8 cellular contexts compared by ENCODE assay signal in the genomic region with DNA sequence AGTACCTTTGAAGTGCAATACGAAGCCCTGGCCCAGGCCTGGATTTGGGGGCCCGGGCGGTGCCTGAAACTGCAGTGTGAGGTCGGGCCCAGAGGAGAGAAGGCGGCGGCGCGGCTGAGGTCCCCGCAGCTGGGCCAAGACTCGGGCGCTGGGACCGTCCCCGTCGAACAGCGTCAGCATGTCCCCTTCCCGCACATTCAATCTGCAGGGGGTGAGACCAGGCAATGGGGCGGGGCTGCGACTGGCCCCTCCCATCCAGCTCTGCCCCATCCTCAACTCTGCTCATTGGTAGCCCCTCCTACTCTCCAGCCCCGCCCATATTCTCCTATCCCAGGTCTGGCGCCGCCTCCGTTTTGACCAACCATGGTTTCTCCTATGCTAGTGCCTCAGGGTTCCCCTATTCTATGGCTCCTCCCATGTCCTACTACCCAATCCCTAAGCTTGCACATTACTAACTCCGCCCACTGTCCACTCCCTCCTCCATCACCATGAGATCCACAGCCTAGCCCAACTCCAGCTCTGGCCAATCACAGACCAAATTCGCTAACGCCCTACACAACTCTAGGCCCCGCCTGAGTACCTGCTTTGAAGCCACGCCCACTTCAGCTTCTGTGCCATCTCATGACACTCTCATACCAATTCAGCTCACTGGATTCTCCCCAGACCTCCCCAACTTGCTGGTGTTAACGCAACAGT. TPM values are rescaled to one million over a fixed set of nuclear protein-coding genes. Genes with fewer than 3 reads are reported as not detected.
A peak's percentile ranks its signal among the peaks of the same experiment; 100 is the strongest.
DNase-seq lines count a peak whose midpoint lies in the region; ATAC-seq and TF ChIP-seq lines count a peak whose summit lies in the region.

No MANE protein-coding gene starts in this region.

- POLR2A ChIA-PET in T-cell (lab: Charles Lee) = interaction anchor here in 1 of 2 donors (0.6 kb wide), 1 partner anchor 27 kb away, joined by 5 read pairs; no protein-coding TSS in a partner anchor

- peak overlapping the region; percentile 67 to 69 (median 68) for H3K4me3 Mint-ChIP-seq in T-cell
- H3K4me3 Mint-ChIP-seq in nephron progenitor cell = peak overlapping the region; percentile 58
- no peak overlapping the region for H3K4me3 Mint-ChIP-seq in progenitor cell of endocrine pancreas (ENCODE audit: low read depth)

- intact Hi-C loops in colonic mucosa (cut with DNase I) = no loop called here

- H3K27me3 Mint-ChIP-seq in T-cell (peaks cover 15 to 34% of the 10 kb centered on the region in 2 donors), nephron progenitor cell (ENCODE audit: low read depth, poor library complexity) (peaks cover 67% of the 10 kb centered on the region), progenitor cell of endocrine pancreas (peaks cover 28% of the 10 kb centered on the region)

- CTCF ChIA-PET in T-cell (lab: Charles Lee) = interaction anchor here in 1 of 2 donors (0.5 to 0.6 kb wide), 2 partner anchors 155 to 178 kb away, joined by 3 read pairs; no protein-coding TSS in a partner anchor

- ATAC-seq in T-cell (replicated peaks in 1 of 4) = peak; percentile 33 to 78 (median 44)
- ATAC-seq in HG03565 (IDR thresholded peaks at IDR 0.05; ENCODE audit: unreplicated experiment) = no peak

- H3K36me3 Mint-ChIP-seq in T-cell (no peaks in the 10 kb centered on the region), nephron progenitor cell (ENCODE audit: low read depth) (no peaks in the 10 kb centered on the region), progenitor cell of endocrine pancreas (ENCODE audit: insufficient read depth) (no peaks in the 10 kb centered on the region)

- H3K4me3 ChIP-seq in colonic mucosa = no peak overlapping the region

- no peaks in the 10 kb centered on the region for H3K9me3 ChIP-seq in colonic mucosa

- TF ChIP-seq CTCF in colonic mucosa (IDR thresholded peaks at IDR 0.05) (no peak), nephron progenitor cell (IDR thresholded peaks at IDR 0.05) (no peak), progenitor cell of endocrine pancreas (IDR thresholded peaks at IDR 0.05; ENCODE audit: unreplicated experiment) (no peak)

- H3K9ac ChIP-seq in colonic mucosa (ENCODE audit: low read depth in 2 of 2, low read length in 2 of 2) = no peak overlapping the region

- H3K36me3 ChIP-seq in colonic mucosa = no peaks in the 10 kb centered on the region

- H3K27ac ChIP-seq in colonic mucosa = no peak overlapping the region

- H3K9me3 Mint-ChIP-seq in T-cell = no peaks in the 10 kb centered on the region
- H3K9me3 Mint-ChIP-seq in nephron progenitor cell = peaks cover 6% of the 10 kb centered on the region
- no peaks in the 10 kb centered on the region for H3K9me3 Mint-ChIP-seq in progenitor cell of endocrine pancreas (ENCODE audit: low read depth)

- H3K4me1 Mint-ChIP-seq in T-cell = peaks cover 13 to 18% (median 18%) of the 10 kb centered on the region in 3 donors
- peaks cover 13% of the 10 kb centered on the region for H3K4me1 Mint-ChIP-seq in nephron progenitor cell
- H3K4me1 Mint-ChIP-seq in progenitor cell of endocrine pancreas (ENCODE audit: low read depth) = no peaks in the 10 kb centered on the region

- DNase-seq in activated T-cell treated with anti-CD3 and anti-CD28 coated beads for 24 hours (ENCODE audit: low read depth) (peak; percentile 40), activated T-cell treated with anti-CD3 and anti-CD28 coated beads for 4 hours (no peak), T-cell (peak in 24 of 34 experiments; percentile 6 to 51 (median 25)), colonic mucosa (peak; percentile 33), nephron progenitor cell (peak; percentile 75), progenitor cell of endocrine pancreas (ENCODE audit: low spot score, unreplicated experiment) (no peak), Kasumi-1 (lab: John Stamatoyannopoulos, UW) (no peak)

- H3K27me3 ChIP-seq in colonic mucosa = peaks cover 7% of the 10 kb centered on the region

- H3K4me1 ChIP-seq in colonic mucosa = no peaks in the 10 kb centered on the region

- H3K27ac Mint-ChIP-seq in T-cell (peak overlapping the region in 1 of 2 donors; percentile 19), nephron progenitor cell (no peak overlapping the region), progenitor cell of endocrine pancreas (no peak overlapping the region)

RNA-seq across cellular contexts. Expression of gene CDIPT, which starts 14.4 kb away (rescaled TPM):
- 10 to 100 TPM; 37.1 to 87.0 (median 79.7) TPM for total RNA-seq in T-cell
- total RNA-seq in colonic mucosa = 10 to 100 TPM; 58.1 to 62.7 TPM
- 46.3 and 51.2 TPM in 2 replicates for total RNA-seq in progenitor cell of endocrine pancreas

RNA-seq across cellular contexts. Expression of gene SEZ6L2, which starts 21.9 kb away (rescaled TPM):
- total RNA-seq in T-cell (under 1 TPM in 3 of 5 donors, not detected in 2; 0.16 to 0.82 (median 0.47) TPM), colonic mucosa (10 to 100 TPM; 11.2 to 12.1 TPM), progenitor cell of endocrine pancreas (13.2 and 16.2 TPM in 2 replicates)

RNA-seq across cellular contexts. Expression of gene ASPHD1, which starts 22.9 kb away (rescaled TPM):
- total RNA-seq in T-cell (not detected), colonic mucosa (1 to 10 TPM; 1.5 to 3.9 TPM), progenitor cell of endocrine pancreas (3.1 and 3.8 TPM in 2 replicates)

RNA-seq across cellular contexts. Expression of gene KCTD13, which starts 48.6 kb away (rescaled TPM):
- total RNA-seq in T-cell (10 to 100 TPM; 48.4 to 87.3 (median 79.1) TPM), colonic mucosa (10 to 100 TPM; 17.7 to 28.8 TPM), progenitor cell of endocrine pancreas (31.4 and 34.7 TPM in 2 replicates)

RNA-seq across cellular contexts. Expression of gene MVP, which starts 57.2 kb away (rescaled TPM):
- 100 to 1,000 TPM; 140 to 173 (median 158) TPM for total RNA-seq in T-cell
- total RNA-seq in colonic mucosa = 100 to 1,000 TPM; 427 to 450 TPM
- 6.5 and 9.0 TPM in 2 replicates for total RNA-seq in progenitor cell of endocrine pancreas

Comparison
In these comparisons a context has a peak if more than half of its experiments do, and no peak if none do; other contexts are left out.
1. DNase-seq: peak in activated T-cell treated with anti-CD3 and anti-CD28 coated beads for 24 hours (single experiment), T-cell (24 of 34), colonic mucosa (single experiment) and nephron progenitor cell (single experiment); none in activated T-cell treated with anti-CD3 and anti-CD28 coated beads for 4 hours (single experiment), progenitor cell of endocrine pancreas (single experiment) and Kasumi-1 (0 of 2).